Comparison of ENCODE assay signal across 8 cellular contexts in the genomic region with DNA sequence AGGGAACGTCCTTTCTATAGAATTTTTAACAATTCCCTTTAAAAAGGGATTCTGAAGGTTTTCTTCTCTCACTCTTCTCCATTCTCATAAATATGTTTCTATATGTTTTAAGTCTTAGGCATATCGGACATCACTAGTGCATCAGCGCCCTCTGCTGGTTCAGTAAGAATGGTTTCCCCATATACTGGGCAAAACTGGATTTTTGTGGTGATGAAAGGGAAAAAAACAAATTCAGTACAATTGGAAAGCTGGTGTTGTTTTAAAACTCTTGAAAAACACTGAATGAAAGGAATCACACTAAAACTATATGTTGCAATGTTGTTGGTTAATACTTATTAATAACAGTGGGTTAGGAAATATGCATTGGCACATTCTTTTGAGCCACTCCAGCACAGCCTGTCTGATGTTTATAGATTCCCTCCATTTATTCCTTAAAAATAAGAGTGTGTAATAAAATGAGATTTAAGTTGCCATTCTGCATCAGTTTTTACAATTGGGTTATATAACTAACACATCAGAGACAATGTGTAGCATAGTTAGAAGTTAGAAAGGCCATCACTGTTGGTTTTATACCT.
A peak's percentile ranks its signal among the peaks of the same experiment; 100 is the strongest.
DNase-seq lines count a peak whose midpoint lies in the region; ATAC-seq and TF ChIP-seq lines count a peak whose summit lies in the region.

No MANE protein-coding gene starts in this region.

- H3K36me3 Mint-ChIP-seq in stimulated activated memory B cell treated with anti-CD40 and anti-IgM and Interleukin-4, amounts not matched to agents 10 μg/mL and 1 μg/mL and 100 μg/mL, for 72 hours = peaks cover 13% of the 10 kb centered on the region

- peak; percentile 18 to 57 for DNase-seq in NCI-H1930 (lab: John Stamatoyannopoulos, UW)
- peak; percentile 24 for DNase-seq in T1000 (lab: John Stamatoyannopoulos, UW)
- DNase-seq in astrocyte of the cerebellum (ENCODE audit: low read depth) = peak; percentile 81
- peak; percentile 33 for DNase-seq in iPS-NIHi11 (ENCODE audit: low spot score)
- peak; percentile 57 for DNase-seq in stimulated activated CD4-positive, alpha-beta T cell treated with anti-CD3 and anti-CD28 coated beads, Interleukin-12 subunit alpha, Interleukin-12 subunit beta, amount 100 ng/mL, for 4 hours

- H3K9me3 Mint-ChIP-seq in stimulated activated memory B cell treated with anti-CD40 and anti-IgM and Interleukin-4, amounts not matched to agents 10 μg/mL and 1 μg/mL and 100 μg/mL, for 72 hours = no peaks in the 10 kb centered on the region

- no peak overlapping the region for H3K4me3 ChIP-seq in astrocyte of the cerebellum (ENCODE audit: low read depth, low read length)

- in situ Hi-C loops in astrocyte of the cerebellum (cut with HindIII; ENCODE audit: low sequenced_read_pairs) = no loop called here

- H3K4me3 Mint-ChIP-seq in stimulated activated memory B cell treated with anti-CD40 and anti-IgM and Interleukin-4, amounts not matched to agents 10 μg/mL and 1 μg/mL and 100 μg/mL, for 72 hours = no peak overlapping the region

- H3K4me1 Mint-ChIP-seq in stimulated activated memory B cell treated with anti-CD40 and anti-IgM and Interleukin-4, amounts not matched to agents 10 μg/mL and 1 μg/mL and 100 μg/mL, for 72 hours = no peaks in the 10 kb centered on the region

- no peak overlapping the region for H3K27ac Mint-ChIP-seq in stimulated activated memory B cell treated with anti-CD40 and anti-IgM and Interleukin-4, amounts not matched to agents 10 μg/mL and 1 μg/mL and 100 μg/mL, for 72 hours

- no peaks in the 10 kb centered on the region for H3K27me3 Mint-ChIP-seq in stimulated activated memory B cell treated with anti-CD40 and anti-IgM and Interleukin-4, amounts not matched to agents 10 μg/mL and 1 μg/mL and 100 μg/mL, for 72 hours

- ATAC-seq in GM18502 (IDR thresholded peaks at IDR 0.05; ENCODE audit: poor library complexity, unreplicated experiment) (peak; percentile 82), HG02852 (IDR thresholded peaks at IDR 0.05; ENCODE audit: unreplicated experiment) (peak; percentile 83)
- ATAC-seq in stimulated activated memory B cell treated with anti-CD40 and anti-IgM and Interleukin-4, amounts not matched to agents 10 μg/mL and 1 μg/mL and 100 μg/mL, for 72 hours = no peak

- peak; percentile 76 for TF ChIP-seq CTCF in astrocyte of the cerebellum (IDR thresholded peaks at IDR 0.05; ENCODE audit: low read depth, low read length, missing control alignments)

Comparison
In these comparisons a context has a peak if more than half of its experiments do, and no peak if none do; other contexts are left out.
1. DNase-seq: peak in every context shown above with its lines; median percentile 81 in astrocyte of the cerebellum; 57 in stimulated activated CD4-positive, alpha-beta T cell treated with anti-CD3 and anti-CD28 coated beads, Interleukin-12 subunit alpha, Interleukin-12 subunit beta, amount 100 ng/mL, for 4 hours; 38 in NCI-H1930; 33 in iPS-NIHi11; 24 in T1000.